Comparison of ENCODE assay signal across 27 cellular contexts in genomic region chr4:133800966-133801365, GRCh38.
"Had no signal": no experiment of that assay in that cellular context is flagged by ENCODE, and none has a peak within 500 bp of the region (broad histone marks: within the 10 kb centered on the region; RNA-seq: fewer than 3 reads in every experiment).

No MANE protein-coding gene starts in this region.

- H3K4me3 Mint-ChIP-seq: dendritic cell treated with granulocyte-macrophage colony-stimulating factor and Interleukin-4, amounts not matched to agents 40 ng/mL and 50 ng/mL, for 4 days; effector memory CD8-positive, alpha-beta T cell; endodermal cell had no signal

- ATAC-seq: effector memory CD8-positive, alpha-beta T cell; esophagus mucosa; foreskin keratinocyte; gastrocnemius medialis; gastroesophageal sphincter; heart left ventricle; heart right ventricle had no signal

- DNase-seq: colonic mucosa; cortex of kidney; dermis blood vessel endothelial cell; dorsolateral prefrontal cortex; effector CD4-positive, alpha-beta T cell; effector CD8-positive, alpha-beta T cell; effector memory CD4-positive, alpha-beta T cell; effector memory CD8-positive, alpha-beta T cell; endodermal cell; erythroblast; esophagus squamous epithelium; foreskin fibroblast; foreskin keratinocyte; foreskin melanocyte; gastrocnemius medialis; glutamatergic neuron; head of caudate nucleus; heart left ventricle; heart right ventricle had no signal

- H3K9me3 ChIP-seq: colonic mucosa, esophagus muscularis mucosa, esophagus squamous epithelium, gastrocnemius medialis, gastroesophageal sphincter, heart left ventricle had no signal

- H3K4me3 ChIP-seq: colonic mucosa, coronary artery, dorsolateral prefrontal cortex, esophagus muscularis mucosa, esophagus squamous epithelium, gastrocnemius medialis, gastroesophageal sphincter, heart left ventricle, heart right ventricle had no signal

- H3K27me3 Mint-ChIP-seq: dendritic cell treated with granulocyte-macrophage colony-stimulating factor and Interleukin-4, amounts not matched to agents 40 ng/mL and 50 ng/mL, for 4 days; effector memory CD8-positive, alpha-beta T cell had no signal

- H3K9me3 Mint-ChIP-seq: dendritic cell treated with granulocyte-macrophage colony-stimulating factor and Interleukin-4, amounts not matched to agents 40 ng/mL and 50 ng/mL, for 4 days; endodermal cell had no signal

- H3K36me3 ChIP-seq: colonic mucosa, esophagus muscularis mucosa, esophagus squamous epithelium, gastrocnemius medialis, gastroesophageal sphincter, heart left ventricle, heart right ventricle had no signal

- FAIRE-seq: colon, endothelial cell of umbilical vein had no signal

- H3K4me1 ChIP-seq: colonic mucosa, esophagus muscularis mucosa, esophagus squamous epithelium, gastrocnemius medialis, gastroesophageal sphincter, heart left ventricle, heart right ventricle had no signal

- H3K27ac Mint-ChIP-seq: dendritic cell treated with granulocyte-macrophage colony-stimulating factor and Interleukin-4, amounts not matched to agents 40 ng/mL and 50 ng/mL, for 4 days; effector memory CD8-positive, alpha-beta T cell; endodermal cell had no signal

- H3K27ac ChIP-seq: colonic mucosa, coronary artery, dorsolateral prefrontal cortex, epithelial cell of prostate, esophagus muscularis mucosa, esophagus squamous epithelium, foreskin keratinocyte, gastrocnemius medialis, gastroesophageal sphincter, heart left ventricle, heart right ventricle had no signal

- H3K27me3 ChIP-seq: colonic mucosa, dorsolateral prefrontal cortex, esophagus muscularis mucosa, esophagus squamous epithelium, foreskin keratinocyte, gastrocnemius medialis, gastroesophageal sphincter, heart left ventricle, heart right ventricle had no signal
